ENCODE assay signal across 14 cellular contexts in the genomic region with DNA sequence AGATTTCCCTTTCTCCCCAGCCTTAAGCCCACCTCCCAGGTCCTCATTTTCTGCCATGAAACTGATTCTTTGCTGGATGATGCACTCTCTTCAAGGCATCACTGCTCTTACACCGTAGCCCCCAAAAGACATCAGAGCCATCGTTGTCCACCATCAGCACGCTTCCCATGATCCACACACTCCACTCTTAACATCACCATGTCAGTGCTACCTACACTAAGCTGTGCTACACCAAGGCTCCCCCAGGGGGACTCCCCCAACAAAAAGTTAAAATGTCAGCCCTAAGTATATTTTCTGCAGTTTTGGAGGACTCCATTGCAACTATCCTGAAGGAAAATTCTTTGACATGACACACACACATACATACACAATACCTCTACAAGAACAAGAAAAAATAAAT. TPM values are rescaled to one million over a fixed set of nuclear protein-coding genes. Genes with fewer than 3 reads are reported as not detected.
DNase-seq lines count a peak whose midpoint lies in the region; ATAC-seq and TF ChIP-seq lines count a peak whose summit lies in the region.
"Had no signal": no experiment of that assay in that cellular context is flagged by ENCODE, and none has a peak within 500 bp of the region (broad histone marks: within the 10 kb centered on the region; RNA-seq: fewer than 3 reads in every experiment).

No MANE protein-coding gene starts in this region.

- no peaks in the 10 kb centered on the region for H3K27me3 ChIP-seq in WERI-Rb-1 (ENCODE audit: insufficient read depth, low read depth, severe bottlenecking)
- H3K27me3 ChIP-seq: MG63 had no signal

- no peak for ATAC-seq in activated T-helper 17 cell treated with anti-CD3 and anti-CD28 coated beads, Interleukin-2, amount 50 U/mL, for 72 hours (replicated peaks)
- ATAC-seq in GM19455 (IDR thresholded peaks at IDR 0.05; ENCODE audit: unreplicated experiment), result no peak
- ATAC-seq: CD8-positive, alpha-beta T cell had no signal

- peaks cover 3% of the 10 kb centered on the region for H3K9me3 Mint-ChIP-seq in activated T-helper 17 cell treated with anti-CD3 and anti-CD28 coated beads, Interleukin-2, amount 50 U/mL, for 72 hours
- H3K9me3 Mint-ChIP-seq in progenitor cell of endocrine pancreas (ENCODE audit: low read depth), result peaks cover 7% of the 10 kb centered on the region
- H3K9me3 Mint-ChIP-seq: CD8-positive, alpha-beta T cell had no signal

- H3K4me3 ChIP-seq in GM12875 (ENCODE audit: low read depth, low read length), result no peak overlapping the region
- H3K4me3 ChIP-seq in WERI-Rb-1 (ENCODE audit: low read depth, low read length), result no peak overlapping the region
- H3K4me3 ChIP-seq: MG63 had no signal

- DNase-seq in ELR (ENCODE audit: low read depth) (peak; percentile 9), progenitor cell of endocrine pancreas (ENCODE audit: low spot score, unreplicated experiment) (no peak), WERI-Rb-1 (no peak)
- DNase-seq in stimulated activated CD4-positive, alpha-beta T cell treated with anti-CD3 and anti-CD28 coated beads, Interleukin-1b, Interleukin-23, amount 100 ng/mL, for 48 hours, result no peak
- DNase-seq: CD8-positive, alpha-beta T cell; KG1; MG63; NCI-H2029; NCI-H510A; SHP77 treated with DMSO at 0.1 percent for 48 hours had no signal

- TF ChIP-seq CTCF in GM12875 (IDR thresholded peaks at IDR 0.05; ENCODE audit: borderline replicate concordance, insufficient read depth, low read depth, low read length) (0 out of 2 replicates have a peak, but pooled peaks have one; percentile 12), progenitor cell of endocrine pancreas (IDR thresholded peaks at IDR 0.05; ENCODE audit: unreplicated experiment) (peak; percentile 20), WERI-Rb-1 (IDR thresholded peaks at IDR 0.05; ENCODE audit: low read depth, low read length) (no peak)

- peak overlapping the region; percentile 12 for H3K27ac Mint-ChIP-seq in activated T-helper 17 cell treated with anti-CD3 and anti-CD28 coated beads, Interleukin-2, amount 50 U/mL, for 72 hours
- no peak overlapping the region for H3K27ac Mint-ChIP-seq in progenitor cell of endocrine pancreas
- H3K27ac Mint-ChIP-seq: CD8-positive, alpha-beta T cell had no signal

- no peak overlapping the region for H3K4me3 Mint-ChIP-seq in activated T-helper 17 cell treated with anti-CD3 and anti-CD28 coated beads, Interleukin-2, amount 50 U/mL, for 72 hours
- no peak overlapping the region for H3K4me3 Mint-ChIP-seq in progenitor cell of endocrine pancreas (ENCODE audit: low read depth)
- H3K4me3 Mint-ChIP-seq: CD8-positive, alpha-beta T cell had no signal

- no peaks in the 10 kb centered on the region for H3K36me3 ChIP-seq in WERI-Rb-1
- H3K36me3 ChIP-seq: MG63 had no signal

- peaks cover 23% of the 10 kb centered on the region for H3K4me1 Mint-ChIP-seq in activated T-helper 17 cell treated with anti-CD3 and anti-CD28 coated beads, Interleukin-2, amount 50 U/mL, for 72 hours
- peaks cover 21% of the 10 kb centered on the region for H3K4me1 Mint-ChIP-seq in progenitor cell of endocrine pancreas (ENCODE audit: low read depth)

- no peaks in the 10 kb centered on the region for H3K36me3 Mint-ChIP-seq in activated T-helper 17 cell treated with anti-CD3 and anti-CD28 coated beads, Interleukin-2, amount 50 U/mL, for 72 hours (ENCODE audit: low read depth)
- H3K36me3 Mint-ChIP-seq in progenitor cell of endocrine pancreas (ENCODE audit: insufficient read depth), result no peaks in the 10 kb centered on the region
- H3K36me3 Mint-ChIP-seq: CD8-positive, alpha-beta T cell had no signal

- no peaks in the 10 kb centered on the region for H3K9me3 ChIP-seq in WERI-Rb-1 (ENCODE audit: severe bottlenecking)
- H3K9me3 ChIP-seq: MG63 had no signal

- H3K27me3 Mint-ChIP-seq in activated T-helper 17 cell treated with anti-CD3 and anti-CD28 coated beads, Interleukin-2, amount 50 U/mL, for 72 hours, result no peaks in the 10 kb centered on the region
- no peaks in the 10 kb centered on the region for H3K27me3 Mint-ChIP-seq in progenitor cell of endocrine pancreas

- H3K27ac ChIP-seq in WERI-Rb-1, result no peak overlapping the region
- H3K27ac ChIP-seq: HL-60 had no signal

RNA-seq across cellular contexts. Expression of a gene that starts 34.1 kb away (rescaled TPM):
- 100 to 1,000 TPM; 243 to 283 TPM for total RNA-seq in activated T-helper 17 cell treated with anti-CD3 and anti-CD28 coated beads, Interleukin-2, amount 50 U/mL, for 72 hours
- 69.3 and 75.3 TPM in 2 replicates for total RNA-seq in progenitor cell of endocrine pancreas
